15 cellular contexts compared by ENCODE assay signal in genomic region chr3:33831053-33831452, GRCh38. TPM values are rescaled to one million over a fixed set of nuclear protein-coding genes. Genes with fewer than 3 reads are reported as not detected.
DNase-seq lines count a peak whose midpoint lies in the region; ATAC-seq, FAIRE-seq and TF ChIP-seq lines count a peak whose summit lies in the region.
"Had no signal": no experiment of that assay in that cellular context is flagged by ENCODE, and none has a peak within 500 bp of the region (broad histone marks: within the 10 kb centered on the region; RNA-seq: fewer than 3 reads in every experiment).

No MANE protein-coding gene starts in this region.

- H2AFZ ChIP-seq in GM23248, result no peak overlapping the region
- no peak overlapping the region for H2AFZ ChIP-seq in astrocyte (ENCODE audit: low read depth, low read length)
- no peak overlapping the region for H2AFZ ChIP-seq in Karpas-422 (ENCODE audit: low read length)

- H3K9me3 ChIP-seq in GM23248 (ENCODE audit: low read depth) (no peaks in the 10 kb centered on the region), astrocyte (ENCODE audit: insufficient read depth, low read depth, low read length) (no peaks in the 10 kb centered on the region), Karpas-422 (ENCODE audit: low read length) (no peaks in the 10 kb centered on the region)

- H3K4me3 Mint-ChIP-seq in activated CD8-positive, alpha-beta T cell treated with anti-CD3 and anti-CD28 coated beads for 36 hours, result no peak overlapping the region
- H3K4me3 Mint-ChIP-seq in activated CD8-positive, alpha-beta T cell treated with anti-CD3 and anti-CD28 coated beads, Interleukin-2, amount 10 ng/mL, durations not matched to agents 7 days and 5 days, result no peak overlapping the region
- H3K4me3 Mint-ChIP-seq in astrocyte (ENCODE audit: unreplicated experiment) (no peak overlapping the region), glutamatergic neuron (ENCODE audit: unreplicated experiment) (no peak overlapping the region)
- H3K4me3 Mint-ChIP-seq: CD8-positive, alpha-beta memory T cell had no signal

- in situ Hi-C loops in GM23248 (cut with MboI), result no loop called here

- H3K4me2 ChIP-seq in GM23248 (ENCODE audit: unreplicated experiment), result no peak overlapping the region
- no peak overlapping the region for H3K4me2 ChIP-seq in astrocyte (ENCODE audit: low read length)
- H3K4me2 ChIP-seq in Karpas-422 (ENCODE audit: low read depth, low read length, poor library complexity, severe bottlenecking), result no peak overlapping the region

- H3K9ac ChIP-seq in GM23248 (no peak overlapping the region), astrocyte (ENCODE audit: low read length) (no peak overlapping the region), Karpas-422 (ENCODE audit: low read length) (no peak overlapping the region)

- peaks cover 40% of the 10 kb centered on the region for H3K36me3 Mint-ChIP-seq in activated CD8-positive, alpha-beta T cell treated with anti-CD3 and anti-CD28 coated beads for 36 hours (ENCODE audit: low read depth)
- peaks cover 60% of the 10 kb centered on the region for H3K36me3 Mint-ChIP-seq in activated CD8-positive, alpha-beta T cell treated with anti-CD3 and anti-CD28 coated beads, Interleukin-2, amount 10 ng/mL, durations not matched to agents 7 days and 5 days (ENCODE audit: low read depth)
- H3K36me3 Mint-ChIP-seq in astrocyte (ENCODE audit: low read depth, unreplicated experiment) (peaks cover 6% of the 10 kb centered on the region), glutamatergic neuron (ENCODE audit: unreplicated experiment) (peaks cover 4% of the 10 kb centered on the region)

- no peak for FAIRE-seq in astrocyte (lab: Jason Lieb, UNC)
- FAIRE-seq: HepG2 had no signal

- H3K79me2 ChIP-seq in GM23248 (ENCODE audit: insufficient read depth), result peaks cover 92% of the 10 kb centered on the region
- peaks cover 46% of the 10 kb centered on the region for H3K79me2 ChIP-seq in astrocyte (ENCODE audit: insufficient read depth, low read length)
- peaks cover 92% of the 10 kb centered on the region for H3K79me2 ChIP-seq in Karpas-422 (ENCODE audit: low read length)

- H3K27ac Mint-ChIP-seq in activated CD8-positive, alpha-beta T cell treated with anti-CD3 and anti-CD28 coated beads for 36 hours, result peak overlapping the region; percentile 47
- H3K27ac Mint-ChIP-seq in activated CD8-positive, alpha-beta T cell treated with anti-CD3 and anti-CD28 coated beads, Interleukin-2, amount 10 ng/mL, durations not matched to agents 7 days and 5 days, result no peak overlapping the region
- H3K27ac Mint-ChIP-seq in astrocyte (ENCODE audit: unreplicated experiment) (no peak overlapping the region), glutamatergic neuron (ENCODE audit: unreplicated experiment) (peak overlapping the region; percentile 7)

- no peaks in the 10 kb centered on the region for H3K9me3 Mint-ChIP-seq in activated CD8-positive, alpha-beta T cell treated with anti-CD3 and anti-CD28 coated beads for 36 hours
- no peaks in the 10 kb centered on the region for H3K9me3 Mint-ChIP-seq in activated CD8-positive, alpha-beta T cell treated with anti-CD3 and anti-CD28 coated beads, Interleukin-2, amount 10 ng/mL, durations not matched to agents 7 days and 5 days (ENCODE audit: insufficient read depth)
- H3K9me3 Mint-ChIP-seq in astrocyte (ENCODE audit: unreplicated experiment) (no peaks in the 10 kb centered on the region), glutamatergic neuron (ENCODE audit: unreplicated experiment) (no peaks in the 10 kb centered on the region)
- H3K9me3 Mint-ChIP-seq: CD8-positive, alpha-beta memory T cell had no signal

- POLR2A ChIA-PET in activated CD8-positive, alpha-beta T cell treated with anti-CD3 and anti-CD28 coated beads for 36 hours (lab: Charles Lee), result no interaction called here
- POLR2A ChIA-PET in activated CD8-positive, alpha-beta T cell treated with anti-CD3 and anti-CD28 coated beads, Interleukin-2, amount 10 ng/mL, durations not matched to agents 7 days and 5 days (lab: Charles Lee), result interaction anchor here (0.6 kb wide), 1 partner anchor 55 kb away, joined by 5 read pairs; no protein-coding TSS in a partner anchor

- H3K27me3 ChIP-seq in GM23248 (replicated peaks; ENCODE audit: insufficient read depth), result no peaks in the 10 kb centered on the region
- no peaks in the 10 kb centered on the region for H3K27me3 ChIP-seq in astrocyte (ENCODE audit: insufficient read depth, low read length)
- no peaks in the 10 kb centered on the region for H3K27me3 ChIP-seq in Karpas-422 (ENCODE audit: low read length)

- peaks cover 32% of the 10 kb centered on the region for H3K4me1 Mint-ChIP-seq in activated CD8-positive, alpha-beta T cell treated with anti-CD3 and anti-CD28 coated beads for 36 hours (ENCODE audit: low read depth)
- peaks cover 14% of the 10 kb centered on the region for H3K4me1 Mint-ChIP-seq in activated CD8-positive, alpha-beta T cell treated with anti-CD3 and anti-CD28 coated beads, Interleukin-2, amount 10 ng/mL, durations not matched to agents 7 days and 5 days (ENCODE audit: low read depth)
- H3K4me1 Mint-ChIP-seq in astrocyte (ENCODE audit: low read depth, unreplicated experiment) (peaks cover 4% of the 10 kb centered on the region), glutamatergic neuron (ENCODE audit: low read depth, unreplicated experiment) (peaks cover 14% of the 10 kb centered on the region)

- TF ChIP-seq CTCF in activated CD8-positive, alpha-beta T cell treated with anti-CD3 and anti-CD28 coated beads for 36 hours (IDR thresholded peaks at IDR 0.05), result no peak
- TF ChIP-seq CTCF in astrocyte (IDR thresholded peaks at IDR 0.05; ENCODE audit: insufficient read depth, low read depth, low read length) (no peak), glutamatergic neuron (IDR thresholded peaks at IDR 0.05; ENCODE audit: partially characterized antibody, unreplicated experiment) (no peak)

- H3K27me3 Mint-ChIP-seq in activated CD8-positive, alpha-beta T cell treated with anti-CD3 and anti-CD28 coated beads for 36 hours, result no peaks in the 10 kb centered on the region
- no peaks in the 10 kb centered on the region for H3K27me3 Mint-ChIP-seq in activated CD8-positive, alpha-beta T cell treated with anti-CD3 and anti-CD28 coated beads, Interleukin-2, amount 10 ng/mL, durations not matched to agents 7 days and 5 days (ENCODE audit: low read depth)
- H3K27me3 Mint-ChIP-seq in astrocyte (ENCODE audit: low read depth, unreplicated experiment) (no peaks in the 10 kb centered on the region), glutamatergic neuron (ENCODE audit: unreplicated experiment) (no peaks in the 10 kb centered on the region)
- H3K27me3 Mint-ChIP-seq: CD8-positive, alpha-beta memory T cell had no signal

- ATAC-seq in activated CD8-positive, alpha-beta T cell treated with anti-CD3 and anti-CD28 coated beads for 36 hours, result peak; percentile 76
- no peak for ATAC-seq in activated CD8-positive, alpha-beta T cell treated with anti-CD3 and anti-CD28 coated beads, Interleukin-2, amount 10 ng/mL, durations not matched to agents 7 days and 5 days
- ATAC-seq in HG03457 (IDR thresholded peaks at IDR 0.05; ENCODE audit: unreplicated experiment), result no peak
- ATAC-seq: HepG2, left lobe of liver had no signal

- no peak for DNase-seq in activated CD8-positive, alpha-beta T cell treated with anti-CD3 and anti-CD28 coated beads for 36 hours
- DNase-seq in activated CD8-positive, alpha-beta T cell treated with anti-CD3 and anti-CD28 coated beads, Interleukin-2, amount 10 ng/mL, durations not matched to agents 7 days and 5 days, result no peak
- DNase-seq in GM23248 (peak; percentile 59), astrocyte (ENCODE audit: low read depth) (peak; percentile 10), glutamatergic neuron (no peak), caudate nucleus (lab: John Stamatoyannopoulos, UW) (no peak), Karpas-422 (no peak)
- DNase-seq: CD8-positive, alpha-beta memory T cell; MV-4-11; NCI-H187; SHP77; stimulated activated CD4-positive, alpha-beta T cell treated with anti-CD3 and anti-CD28 coated beads, Interleukin-12 subunit alpha, Interleukin-12 subunit beta, amount 100 ng/mL, for 4 hours had no signal

- H3K36me3 ChIP-seq in GM23248 (ENCODE audit: low read depth), result peaks cover 49% of the 10 kb centered on the region
- H3K36me3 ChIP-seq in astrocyte (ENCODE audit: insufficient read depth, low read length), result peaks cover 27% of the 10 kb centered on the region
- peaks cover 69% of the 10 kb centered on the region for H3K36me3 ChIP-seq in Karpas-422 (ENCODE audit: insufficient read depth, low read length)

- H3K4me3 ChIP-seq in GM23248 (no peak overlapping the region), astrocyte (ENCODE audit: insufficient read depth, low read depth, low read length) (no peak overlapping the region), Karpas-422 (ENCODE audit: low read length) (no peak overlapping the region)

- H3K9me2 ChIP-seq in GM23248 (ENCODE audit: insufficient read depth) (no peaks in the 10 kb centered on the region), Karpas-422 (replicated peaks; ENCODE audit: insufficient read depth, low read length) (no peaks in the 10 kb centered on the region)

- H3K27ac ChIP-seq in GM23248 (no peak overlapping the region), astrocyte (ENCODE audit: low read depth, low read length) (no peak overlapping the region), caudate nucleus (ENCODE audit: low read depth, low read length) (no peak overlapping the region), Karpas-422 (ENCODE audit: low read length) (no peak overlapping the region)

- peaks cover 9% of the 10 kb centered on the region for H3F3A ChIP-seq in GM23248 (ENCODE audit: insufficient read depth)

- CTCF ChIA-PET in activated CD8-positive, alpha-beta T cell treated with anti-CD3 and anti-CD28 coated beads for 36 hours (lab: Charles Lee), result interaction anchor here (1.1 kb wide), 1 partner anchor 44 kb away, joined by 5 read pairs; no protein-coding TSS in a partner anchor
- CTCF ChIA-PET in activated CD8-positive, alpha-beta T cell treated with anti-CD3 and anti-CD28 coated beads, Interleukin-2, amount 10 ng/mL, durations not matched to agents 7 days and 5 days (lab: Charles Lee), result no interaction called here

- H3K4me1 ChIP-seq in GM23248 (ENCODE audit: insufficient read depth) (peaks cover 34% of the 10 kb centered on the region), astrocyte (ENCODE audit: insufficient read depth, low read length) (no peaks in the 10 kb centered on the region), Karpas-422 (ENCODE audit: low read length) (peaks cover 29% of the 10 kb centered on the region)

- H4K20me1 ChIP-seq in GM23248 (ENCODE audit: insufficient read depth), result no peaks in the 10 kb centered on the region
- H4K20me1 ChIP-seq in astrocyte (ENCODE audit: insufficient read depth, low read length), result peaks cover 30% of the 10 kb centered on the region
- no peaks in the 10 kb centered on the region for H4K20me1 ChIP-seq in Karpas-422 (ENCODE audit: insufficient read depth, low read depth, low read length)

- intact Hi-C loops in activated CD8-positive, alpha-beta T cell treated with anti-CD3 and anti-CD28 coated beads for 36 hours (cut with micrococcal nuclease), result no loop called here

RNA-seq across cellular contexts. Expression of gene PDCD6IP, which starts 32.6 kb away (rescaled TPM):
- total RNA-seq in activated CD8-positive, alpha-beta T cell treated with anti-CD3 and anti-CD28 coated beads for 36 hours, result 100 to 1,000 TPM; 139 to 146 TPM
- total RNA-seq in activated CD8-positive, alpha-beta T cell treated with anti-CD3 and anti-CD28 coated beads, Interleukin-2, amount 10 ng/mL, durations not matched to agents 7 days and 5 days, result 100 to 1,000 TPM; 166 to 175 TPM
- total RNA-seq in GM23248 (2014; rRNA removed; shearing (Covaris generic)), result 180 and 214 TPM in 2 replicates
- polyA plus RNA-seq in GM23248 (2016; fragmentation: Nextera tagmentation; extraction: Ambion mirVana), result 191 and 197 TPM in 2 replicates
- total RNA-seq in astrocyte, result 203 and 230 TPM in 2 replicates
- total RNA-seq in glutamatergic neuron (ENCODE audit: unreplicated experiment), result 226 TPM
- total RNA-seq in Karpas-422 (2014; rRNA removed; shearing (Covaris generic); ENCODE audit: low replicate concordance), result 169 and 179 TPM in 2 replicates

Comparison
In these comparisons a context has a peak if more than half of its experiments do, and no peak if none do; other contexts are left out.
1. H3K27ac Mint-ChIP-seq: peak in activated CD8-positive, alpha-beta T cell treated with anti-CD3 and anti-CD28 coated beads for 36 hours (single experiment) and glutamatergic neuron (single experiment); none in activated CD8-positive, alpha-beta T cell treated with anti-CD3 and anti-CD28 coated beads, Interleukin-2, amount 10 ng/mL, durations not matched to agents 7 days and 5 days (single experiment) and astrocyte (single experiment).
2. DNase-seq: peak in GM23248 (single experiment) and astrocyte (single experiment); none in activated CD8-positive, alpha-beta T cell treated with anti-CD3 and anti-CD28 coated beads for 36 hours (single experiment), activated CD8-positive, alpha-beta T cell treated with anti-CD3 and anti-CD28 coated beads, Interleukin-2, amount 10 ng/mL, durations not matched to agents 7 days and 5 days (single experiment), glutamatergic neuron (single experiment), caudate nucleus (0 of 61) and Karpas-422 (single experiment).